Comparison of ENCODE assay signal across 9 cellular contexts in genomic region chr4:94534401-94535312, GRCh38.
DNase-seq lines count a peak whose midpoint lies in the region; ATAC-seq and TF ChIP-seq lines count a peak whose summit lies in the region.
"Had no signal": no experiment of that assay in that cellular context is flagged by ENCODE, and none has a peak within 500 bp of the region (broad histone marks: within the 10 kb centered on the region; RNA-seq: fewer than 3 reads in every experiment).

No MANE protein-coding gene starts in this region.

- H3K9ac ChIP-seq in HUES6 (ENCODE audit: low read length), result no peak overlapping the region

- H3K27me3 Mint-ChIP-seq in effector memory CD8-positive, alpha-beta T cell, result no peaks in the 10 kb centered on the region

- no peak overlapping the region for H3K4me3 Mint-ChIP-seq in effector memory CD8-positive, alpha-beta T cell
- H3K4me3 Mint-ChIP-seq: natural killer cell had no signal

- intact Hi-C loops in esophagus muscularis mucosa (cut with DNase I), result no loop called here
- intact Hi-C loops in stomach (cut with DNase I; ENCODE audit: low total_unique reads), result no loop called here

- H3K36me3 Mint-ChIP-seq in effector memory CD8-positive, alpha-beta T cell (ENCODE audit: insufficient read depth), result no peaks in the 10 kb centered on the region
- H3K36me3 Mint-ChIP-seq: natural killer cell had no signal

- H3K36me3 ChIP-seq in HUES6 (ENCODE audit: control insufficient read depth, insufficient read depth, low read length) (no peaks in the 10 kb centered on the region), esophagus muscularis mucosa (no peaks in the 10 kb centered on the region), stomach (no peaks in the 10 kb centered on the region)

- peak overlapping the region; percentile 33 for H3K4me3 ChIP-seq in HUES6 (ENCODE audit: low read depth, low read length)
- no peak overlapping the region for H3K4me3 ChIP-seq in esophagus muscularis mucosa
- H3K4me3 ChIP-seq in stomach, result no peak overlapping the region

- TF ChIP-seq EP300 in esophagus muscularis mucosa (IDR thresholded peaks at IDR 0.05) (no peak), stomach (IDR thresholded peaks at IDR 0.05) (no peak)

- DNase-seq in GDM1 (lab: John Stamatoyannopoulos, UW), result peak; percentile 2
- no peak for DNase-seq in esophagus muscularis mucosa (ENCODE audit: extremely low spot score)
- no peak for DNase-seq in stomach
- no peak for DNase-seq in ACHN
- no peak for DNase-seq in effector memory CD8-positive, alpha-beta T cell
- DNase-seq in activated naive CD4-positive, alpha-beta T cell (lab: John Stamatoyannopoulos, UW), result no peak
- DNase-seq: natural killer cell had no signal

- in situ Hi-C loops in ACHN (cut with HindIII; ENCODE audit: low pct_ligation_motif_present, low pct_unique_long_range_greater_than_20kb, low sequenced_read_pairs), result no loop called here

- H3K27me3 ChIP-seq in HUES6 (ENCODE audit: control insufficient read depth, insufficient read depth, low read length) (no peaks in the 10 kb centered on the region), esophagus muscularis mucosa (no peaks in the 10 kb centered on the region), stomach (no peaks in the 10 kb centered on the region)

- H3K27ac ChIP-seq in HUES6 (ENCODE audit: low read depth, low read length), result peak overlapping the region; percentile 70
- H3K27ac ChIP-seq in esophagus muscularis mucosa (replicated peaks in 1 of 4), result peak overlapping the region in 3 of 4 donors; percentile 2 to 36 (median 6)
- H3K27ac ChIP-seq in stomach, result peak overlapping the region; percentile 22 to 59 (median 42)

- H3K4me1 ChIP-seq in HUES6 (ENCODE audit: control insufficient read depth, insufficient read depth, low read length) (peaks cover 63% of the 10 kb centered on the region), esophagus muscularis mucosa (peaks cover 56 to 84% (median 67%) of the 10 kb centered on the region in 4 donors), stomach (peaks cover 22 to 78% (median 53%) of the 10 kb centered on the region in 4 donors)

- TF ChIP-seq CTCF in esophagus muscularis mucosa (IDR thresholded peaks at IDR 0.05) (no peak), stomach (IDR thresholded peaks at IDR 0.05) (no peak)

- no peak overlapping the region for H3K27ac Mint-ChIP-seq in effector memory CD8-positive, alpha-beta T cell

- no peaks in the 10 kb centered on the region for H3K9me3 Mint-ChIP-seq in effector memory CD8-positive, alpha-beta T cell
- H3K9me3 Mint-ChIP-seq: natural killer cell had no signal

- no peak for TF ChIP-seq POLR2A in esophagus muscularis mucosa (IDR thresholded peaks at IDR 0.05; ENCODE audit: low read depth)
- no peak for TF ChIP-seq POLR2A in stomach (IDR thresholded peaks at IDR 0.05)

- H3K9me3 ChIP-seq in HUES6 (ENCODE audit: control insufficient read depth, insufficient read depth, low read depth, low read length) (no peaks in the 10 kb centered on the region), esophagus muscularis mucosa (no peaks in the 10 kb centered on the region), stomach (no peaks in the 10 kb centered on the region)

- peaks cover 4 to 9% of the 10 kb centered on the region in 2 donors for H3K4me1 Mint-ChIP-seq in effector memory CD8-positive, alpha-beta T cell (ENCODE audit: low read depth in 2 of 2)

- ATAC-seq in GM21576 (IDR thresholded peaks at IDR 0.05; ENCODE audit: unreplicated experiment), result peak; percentile 94
- ATAC-seq in effector memory CD8-positive, alpha-beta T cell (replicated peaks), result no peak

- WGBS in esophagus muscularis mucosa, result 58% methylated on average over 5 of the region's 5 CpGs
- 24 to 40% (median 32%) methylated on average over 5 of the region's 5 CpGs for WGBS in stomach, 5 donors

Comparison
In these comparisons a context has a peak if more than half of its experiments do, and no peak if none do; other contexts are left out.
1. H3K27ac ChIP-seq: peak in every context shown above with its lines; median percentile 70 in HUES6; 42 in stomach; 6 in esophagus muscularis mucosa.